15 cellular contexts compared by ENCODE assay signal in the genomic region with DNA sequence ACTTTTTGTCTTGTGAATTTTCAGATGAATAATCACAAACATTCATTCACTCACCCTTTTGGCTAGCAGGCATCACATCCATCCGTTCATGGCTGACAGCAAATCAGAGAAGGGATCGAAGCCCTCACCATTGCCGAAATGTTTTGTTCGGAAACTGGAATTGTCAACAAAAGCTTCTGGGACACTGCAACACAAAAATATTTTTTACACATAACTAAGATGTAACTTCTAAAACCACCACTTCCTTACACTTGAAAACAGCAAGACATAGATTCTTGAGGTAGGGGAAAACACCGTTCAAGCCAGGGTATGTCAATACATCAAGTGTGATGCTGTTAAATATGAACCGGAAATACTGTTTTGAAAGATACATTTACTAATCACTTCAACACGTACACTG.
A peak's percentile ranks its signal among the peaks of the same experiment; 100 is the strongest.
DNase-seq lines count a peak whose midpoint lies in the region; ATAC-seq and TF ChIP-seq lines count a peak whose summit lies in the region.
"Had no signal": no experiment of that assay in that cellular context is flagged by ENCODE, and none has a peak within 500 bp of the region (broad histone marks: within the 10 kb centered on the region; RNA-seq: fewer than 3 reads in every experiment).

No MANE protein-coding gene starts in this region.

- peak overlapping the region; percentile 88 for H3K4me3 Mint-ChIP-seq in CD4-positive, alpha-beta T cell
- H3K4me3 Mint-ChIP-seq in activated CD4-positive, alpha-beta memory T cell treated with anti-CD3 and anti-CD28 coated beads, Interleukin-2, amount 10 ng/mL, durations not matched to agents 7 days and 5 days: peak overlapping the region; percentile 68
- no peak overlapping the region for H3K4me3 Mint-ChIP-seq in H9

- H3K23me2 ChIP-seq in H9 (ENCODE audit: insufficient read length, low read depth, low read length, poor library complexity, severe bottlenecking): no peaks in the 10 kb centered on the region

- H2BK20ac ChIP-seq in H9 (ENCODE audit: low read depth, low read length, poor library complexity, severe bottlenecking): no peak overlapping the region

- no peak overlapping the region for H2BK12ac ChIP-seq in H9 (ENCODE audit: insufficient read length, low read depth, low read length)

- no peaks in the 10 kb centered on the region for H3K27me3 ChIP-seq in ACC112 (ENCODE audit: insufficient read depth, low read length)
- H3K27me3 ChIP-seq in CD4-positive, alpha-beta T cell (ENCODE audit: control insufficient read depth, insufficient read depth, low read length): no peaks in the 10 kb centered on the region
- H3K27me3 ChIP-seq in effector memory CD4-positive, alpha-beta T cell (replicated peaks; ENCODE audit: control insufficient read depth, insufficient read depth, low read length, poor library complexity, severe bottlenecking): no peaks in the 10 kb centered on the region
- H3K27me3 ChIP-seq in H9 (ENCODE audit: insufficient read depth, low read length): no peaks in the 10 kb centered on the region
- H3K27me3 ChIP-seq: sigmoid colon, tibial artery had no signal

- no peak overlapping the region for H2AFZ ChIP-seq in ACC112 (ENCODE audit: low read length, unreplicated experiment)
- H2AFZ ChIP-seq in H9 (ENCODE audit: low read length): no peak overlapping the region

- no peak overlapping the region for H3K4me2 ChIP-seq in H9 (ENCODE audit: insufficient read depth, insufficient read length, low read length)

- no peak overlapping the region for H2BK120ac ChIP-seq in H9 (ENCODE audit: low read depth, low read length, poor library complexity, severe bottlenecking)

- H3K4me3 ChIP-seq in ACC112 (ENCODE audit: low read depth, low read length): no peak overlapping the region
- H3K4me3 ChIP-seq in effector memory CD4-positive, alpha-beta T cell (ENCODE audit: insufficient read depth, low read depth, low read length, poor library complexity, severe bottlenecking): peak overlapping the region; percentile 23
- H3K4me3 ChIP-seq: sigmoid colon, tibial artery had no signal

- POLR2A ChIA-PET in CD4-positive, alpha-beta T cell (lab: Charles Lee): interaction anchor here (0.9 to 2.4 kb wide), 10 partner anchors 10 to 430 kb away, joined by 3 to 11 read pairs (median 4); no protein-coding TSS in a partner anchor
- POLR2A ChIA-PET in activated CD4-positive, alpha-beta memory T cell treated with anti-CD3 and anti-CD28 coated beads, Interleukin-2, amount 10 ng/mL, durations not matched to agents 7 days and 5 days (lab: Charles Lee): interaction anchor here (1.2 to 1.4 kb wide), 2 partner anchors 32 to 133 kb away, joined by 4 read pairs; no protein-coding TSS in a partner anchor

- no peaks in the 10 kb centered on the region for H3K27me3 Mint-ChIP-seq in CD4-positive, alpha-beta T cell
- H3K27me3 Mint-ChIP-seq in activated CD4-positive, alpha-beta memory T cell treated with anti-CD3 and anti-CD28 coated beads, Interleukin-2, amount 10 ng/mL, durations not matched to agents 7 days and 5 days: no peaks in the 10 kb centered on the region
- H3K27me3 Mint-ChIP-seq in H9 (ENCODE audit: low read depth): no peaks in the 10 kb centered on the region

- H2BK15ac ChIP-seq in H9 (ENCODE audit: low read depth, low read length): no peak overlapping the region

- TF ChIP-seq CTCF in CD4-positive, alpha-beta T cell (IDR thresholded peaks at IDR 0.05): no peak
- no peak for TF ChIP-seq CTCF in H9 (conservative IDR thresholded peaks at IDR 0.05)

- H3K4me1 ChIP-seq in ACC112 (ENCODE audit: control insufficient read depth, insufficient read depth, low read length, unreplicated experiment) (peaks cover 33% of the 10 kb centered on the region), H9 (ENCODE audit: insufficient read depth, low read length) (peaks cover 16% of the 10 kb centered on the region; the same call in 1 of the 2 replicates)
- H3K4me1 ChIP-seq in effector memory CD4-positive, alpha-beta T cell (ENCODE audit: control insufficient read depth, insufficient read depth, low read length, poor library complexity, severe bottlenecking): peaks cover 40% of the 10 kb centered on the region

- H3K14ac ChIP-seq in H9 (ENCODE audit: insufficient read depth, low read length): no peak overlapping the region

- H3K23ac ChIP-seq in H9 (ENCODE audit: insufficient read length, low read depth, low read length): no peak overlapping the region

- H2AK5ac ChIP-seq in H9 (ENCODE audit: insufficient read length, low read length): no peak overlapping the region

- H4K91ac ChIP-seq in H9 (ENCODE audit: insufficient read length, low read depth, low read length): no peak overlapping the region

- no peak overlapping the region for H3K4ac ChIP-seq in H9 (ENCODE audit: low read depth, low read length)

- peaks cover 93% of the 10 kb centered on the region for H3K4me1 Mint-ChIP-seq in CD4-positive, alpha-beta T cell (ENCODE audit: low read depth)
- H3K4me1 Mint-ChIP-seq in activated CD4-positive, alpha-beta memory T cell treated with anti-CD3 and anti-CD28 coated beads, Interleukin-2, amount 10 ng/mL, durations not matched to agents 7 days and 5 days: peaks cover 68% of the 10 kb centered on the region
- peaks cover 46 to 51% of the 10 kb centered on the region in 2 experiments for H3K4me1 Mint-ChIP-seq in H9

- no peak overlapping the region for H2BK5ac ChIP-seq in H9 (ENCODE audit: insufficient read length, low read length)

- H3K79me2 ChIP-seq in ACC112 (ENCODE audit: control insufficient read depth, insufficient read depth, low read length, unreplicated experiment) (no peaks in the 10 kb centered on the region), H9 (ENCODE audit: insufficient read depth, low read length) (no peaks in the 10 kb centered on the region)

- ATAC-seq in CD4-positive, alpha-beta T cell (ENCODE audit: poor library complexity): peak; percentile 69
- ATAC-seq in HG02588 (IDR thresholded peaks at IDR 0.05; ENCODE audit: unreplicated experiment): no peak

- H3K36me3 ChIP-seq in ACC112 (ENCODE audit: insufficient read depth, low read length): peaks cover 9% of the 10 kb centered on the region; the same call in 1 of the 2 replicates
- H3K36me3 ChIP-seq in effector memory CD4-positive, alpha-beta T cell (ENCODE audit: control insufficient read depth, insufficient read depth, low read length): no peaks in the 10 kb centered on the region

- H3K27ac ChIP-seq in ACC112 (ENCODE audit: low read depth, low read length): peak overlapping the region; percentile 30; the same call in 1 of the 2 replicates
- peak overlapping the region; percentile 88 for H3K27ac ChIP-seq in CD4-positive, alpha-beta T cell (ENCODE audit: low read depth, low read length)
- peak overlapping the region; percentile 85 for H3K27ac ChIP-seq in effector memory CD4-positive, alpha-beta T cell (ENCODE audit: insufficient read depth, low read length, poor library complexity, severe bottlenecking)
- no peak overlapping the region for H3K27ac ChIP-seq in H9 (ENCODE audit: insufficient read length, low read depth, low read length)
- H3K27ac ChIP-seq: sigmoid colon, tibial artery had no signal

- H3K18ac ChIP-seq in H9 (ENCODE audit: insufficient read length, low read depth, low read length): no peak overlapping the region

- H3K27ac Mint-ChIP-seq in CD4-positive, alpha-beta T cell: peak overlapping the region; percentile 95
- peak overlapping the region; percentile 84 for H3K27ac Mint-ChIP-seq in activated CD4-positive, alpha-beta memory T cell treated with anti-CD3 and anti-CD28 coated beads, Interleukin-2, amount 10 ng/mL, durations not matched to agents 7 days and 5 days
- H3K27ac Mint-ChIP-seq in H9: no peak overlapping the region

- H3K36me3 Mint-ChIP-seq in CD4-positive, alpha-beta T cell (ENCODE audit: low read depth): peaks cover 47% of the 10 kb centered on the region
- peaks cover 28% of the 10 kb centered on the region for H3K36me3 Mint-ChIP-seq in activated CD4-positive, alpha-beta memory T cell treated with anti-CD3 and anti-CD28 coated beads, Interleukin-2, amount 10 ng/mL, durations not matched to agents 7 days and 5 days (ENCODE audit: low read depth)
- peaks cover 19 to 31% (median 25%) of the 10 kb centered on the region in 3 experiments for H3K36me3 Mint-ChIP-seq in H9 (ENCODE audit: insufficient read depth in 1 of 3, low read depth in 3 of 3)

- CTCF ChIA-PET in CD4-positive, alpha-beta T cell (lab: Charles Lee): no interaction called here
- CTCF ChIA-PET in activated CD4-positive, alpha-beta memory T cell treated with anti-CD3 and anti-CD28 coated beads, Interleukin-2, amount 10 ng/mL, durations not matched to agents 7 days and 5 days (lab: Charles Lee): no interaction called here

- H3K9me3 ChIP-seq in CD4-positive, alpha-beta T cell (ENCODE audit: control insufficient read depth, low read length): no peaks in the 10 kb centered on the region
- no peaks in the 10 kb centered on the region for H3K9me3 ChIP-seq in effector memory CD4-positive, alpha-beta T cell (ENCODE audit: control insufficient read depth, low read length)
- H3K9me3 ChIP-seq in H9 (ENCODE audit: control insufficient read depth, low read depth, low read length): no peaks in the 10 kb centered on the region
- H3K9me3 ChIP-seq: sigmoid colon had no signal

- H3T11ph ChIP-seq in H9 (ENCODE audit: low read length): no peak overlapping the region

- peak in 5 of 10 experiments; percentile 20 to 45 (median 29) for DNase-seq in CD4-positive, alpha-beta T cell
- no peak for DNase-seq in activated CD4-positive, alpha-beta memory T cell treated with anti-CD3 and anti-CD28 coated beads, Interleukin-2, amount 10 ng/mL, durations not matched to agents 7 days and 5 days
- DNase-seq in effector memory CD4-positive, alpha-beta T cell: peak in 2 of 3 donors; percentile 20 to 26
- DNase-seq in SKM-1 treated with dmso at 0.1 percent for 144 hours (lab: John Stamatoyannopoulos, UW; ENCODE audit: unreplicated experiment) (no peak), H9 (no peak), posterior cingulate gyrus (no peak)
- DNase-seq: foreskin fibroblast; left cardiac atrium; NCI-H226; sigmoid colon; stimulated activated CD4-positive, alpha-beta T cell treated with anti-CD3 and anti-CD28 coated beads, Interleukin-2, amount 100 ng/mL, for 48 hours; T-helper 9 cell; tibial artery had no signal

- no peak overlapping the region for H3K56ac ChIP-seq in H9 (ENCODE audit: insufficient read length, low read depth, low read length)

- no peaks in the 10 kb centered on the region for H4K20me1 ChIP-seq in H9 (ENCODE audit: control insufficient read depth, insufficient read depth, insufficient read length)

- intact Hi-C loops in CD4-positive, alpha-beta T cell (cut with DNase I, micrococcal nuclease): loop anchor here in 1 of 2 experiments (2.0 to 5.0 kb wide), 7 partner anchors 19 to 481 kb away; no protein-coding TSS in a partner anchor
- intact Hi-C loops in posterior cingulate gyrus (cut with DNase I): no loop called here

- H4K8ac ChIP-seq in H9 (replicated peaks; ENCODE audit: insufficient read length, low read depth, low read length): no peak overlapping the region

- no peak overlapping the region for H3K9ac ChIP-seq in H9 (ENCODE audit: extremely low read depth, insufficient read length, low read length)

- no peak overlapping the region for H4K5ac ChIP-seq in H9 (ENCODE audit: insufficient read length, low read depth, low read length)

- no peaks in the 10 kb centered on the region for H3K79me1 ChIP-seq in H9 (ENCODE audit: insufficient read depth, low read depth, low read length, poor library complexity, severe bottlenecking)

- peaks cover 3% of the 10 kb centered on the region for H3K9me3 Mint-ChIP-seq in CD4-positive, alpha-beta T cell
- peaks cover 11% of the 10 kb centered on the region for H3K9me3 Mint-ChIP-seq in activated CD4-positive, alpha-beta memory T cell treated with anti-CD3 and anti-CD28 coated beads, Interleukin-2, amount 10 ng/mL, durations not matched to agents 7 days and 5 days
- peaks cover 5 to 12% of the 10 kb centered on the region in 2 experiments for H3K9me3 Mint-ChIP-seq in H9

- no CpG with 5 or more reads among the region's 7 CpGs for WGBS in H9 (ENCODE audit: extremely low coverage, insufficient read length, low lambda C conversion rate)

Comparison
In these comparisons a context has a peak if more than half of its experiments do, and no peak if none do; other contexts are left out.
1. DNase-seq: peak in effector memory CD4-positive, alpha-beta T cell (2 of 3); none in activated CD4-positive, alpha-beta memory T cell treated with anti-CD3 and anti-CD28 coated beads, Interleukin-2, amount 10 ng/mL, durations not matched to agents 7 days and 5 days (single experiment), SKM-1 treated with dmso at 0.1 percent for 144 hours (single experiment), H9 (single experiment) and posterior cingulate gyrus (0 of 10).
2. H3K27ac Mint-ChIP-seq: peak in CD4-positive, alpha-beta T cell (single experiment) and activated CD4-positive, alpha-beta memory T cell treated with anti-CD3 and anti-CD28 coated beads, Interleukin-2, amount 10 ng/mL, durations not matched to agents 7 days and 5 days (single experiment); none in H9 (0 of 3).
3. H3K4me3 Mint-ChIP-seq: peak in CD4-positive, alpha-beta T cell (single experiment) and activated CD4-positive, alpha-beta memory T cell treated with anti-CD3 and anti-CD28 coated beads, Interleukin-2, amount 10 ng/mL, durations not matched to agents 7 days and 5 days (single experiment); none in H9 (0 of 2).